Comparison of ENCODE assay signal across 8 cellular contexts in genomic region chr10:101030492-101031127, GRCh38. TPM values are rescaled to one million over a fixed set of nuclear protein-coding genes. Genes with fewer than 3 reads are reported as not detected.
DNase-seq lines count a peak whose midpoint lies in the region; ATAC-seq, FAIRE-seq and TF ChIP-seq lines count a peak whose summit lies in the region.

No MANE protein-coding gene starts in this region.

- BruUV-seq in K562 (replicated peaks; lab: Mats Ljungman, UMichigan) = no TSS peak

- H3K27ac ChIP-seq in cardiac muscle cell (no peak overlapping the region), K562 (ENCODE audit: extremely low read depth, low read depth, low read length) (no peak overlapping the region), lung (ENCODE audit: low read depth in 1 of 2, low read length in 1 of 2) (no peak overlapping the region), upper lobe of left lung (peak overlapping the region in 3 of 4 donors; percentile 93 to 99 (median 97))

- H3K4me1 ChIP-seq in cardiac muscle cell (ENCODE audit: low read depth) (peaks cover 27% of the 10 kb centered on the region), K562 (replicated peaks in 1 of 2; ENCODE audit: control insufficient read depth in 2 of 2, insufficient read depth in 2 of 2, low read length in 2 of 2) (peaks cover 12 to 45% of the 10 kb centered on the region in 2 experiments), lung (ENCODE audit: control insufficient read depth in 2 of 2, insufficient read depth in 2 of 2, low read length in 2 of 2) (peaks cover 2 to 3% of the 10 kb centered on the region in 2 donors), upper lobe of left lung (peaks cover 14 to 24% (median 21%) of the 10 kb centered on the region in 4 donors)

- H3K36me3 ChIP-seq in cardiac muscle cell (no peaks in the 10 kb centered on the region), K562 (ENCODE audit: control insufficient read depth, insufficient read depth, low read length) (no peaks in the 10 kb centered on the region), lung (ENCODE audit: control insufficient read depth in 2 of 2, insufficient read depth in 2 of 2, low read length in 2 of 2) (peaks cover 4% of the 10 kb centered on the region in 2 donors), upper lobe of left lung (peaks cover 0 to 12% (median 10%) of the 10 kb centered on the region in 4 donors)

- TF ChIP-seq EP300 in K562 (IDR thresholded peaks at IDR 0.05; ENCODE audit: low read length) (no peak), upper lobe of left lung (IDR thresholded peaks at IDR 0.05) (no peak)

- no peak for TF ChIP-seq POLR2A in K562 (conservative IDR thresholded peaks at IDR 0.05)
- TF ChIP-seq POLR2A in upper lobe of left lung (IDR thresholded peaks at IDR 0.05) = no peak

- H3K9me1 ChIP-seq in K562 (ENCODE audit: control insufficient read depth, insufficient read depth, low read length) = no peaks in the 10 kb centered on the region

- intact Hi-C loops in cardiac septum (cut with DNase I) (loop anchor here (2.0 kb wide), 1 partner anchor 32 kb away; the partner anchor contains the start of gene LZTS2), K562 (cut with micrococcal nuclease) (loop anchor here (5.0 to 10.0 kb wide), 2 partner anchors 37 to 414 kb away; no protein-coding TSS in a partner anchor)

- H3K9ac ChIP-seq in K562 (ENCODE audit: insufficient read depth in 1 of 2, low read depth in 2 of 2, low read length in 2 of 2) = peak overlapping the region in 1 of 2 experiments; percentile 73; a peak in 2 of 4 replicates

- DNase-seq in cardiac muscle cell (ENCODE audit: low read depth in 1 of 2, low spot score in 1 of 2) (no peak), cardiac septum (ENCODE audit: low spot score) (no peak), K562 (ENCODE audit: extremely low read depth in 1 of 4, low spot score in 3 of 4) (no peak), lung (ENCODE audit: low spot score) (no peak), upper lobe of left lung (no peak), GM13976 (ENCODE audit: low spot score) (no peak), KG1 (lab: John Stamatoyannopoulos, UW) (no peak)

- H3K4me3 ChIP-seq in cardiac muscle cell (peak overlapping the region; percentile 43), K562 (peak overlapping the region; percentile 4; the same call in 1 of the 2 replicates), lung (peak overlapping the region; percentile 47), upper lobe of left lung (peak overlapping the region in 3 of 4 donors; percentile 56 to 87 (median 85))

- no peak for FAIRE-seq in K562 (lab: Jason Lieb, UNC)

- peak overlapping the region; percentile 66 for H3K4me2 ChIP-seq in K562 (ENCODE audit: insufficient read depth, low read length)

- no peaks in the 10 kb centered on the region for H3K79me2 ChIP-seq in K562 (ENCODE audit: control insufficient read depth, insufficient read depth, low read length)

- TF ChIP-seq CTCF in cardiac muscle cell (IDR thresholded peaks at IDR 0.05; ENCODE audit: low read depth, low read length) = no peak
- TF ChIP-seq CTCF in K562 (IDR thresholded peaks at IDR 0.05 in 2 of 3, conservative IDR thresholded peaks at IDR 0.05 in 1 of 3; ENCODE audit: insufficient read depth in 2 of 3, low read depth in 1 of 3, low read length in 3 of 3) = no peak
- no peak for TF ChIP-seq CTCF in lung (IDR thresholded peaks at IDR 0.05; ENCODE audit: control extremely low read depth, extremely low read depth)
- TF ChIP-seq CTCF in upper lobe of left lung (IDR thresholded peaks at IDR 0.05) = peak in 1 of 6 experiments; percentile 10
- TF ChIP-seq CTCF in GM13976 (IDR thresholded peaks at IDR 0.05; ENCODE audit: borderline replicate concordance, control extremely low read depth, extremely low read depth, insufficient read depth, missing control alignments) = no peak

- CTCF ChIA-PET in K562 (lab: Yijun Ruan, JAX; ENCODE audit: low intra/inter-chr PET ratio) = no interaction called here

- WGBS in K562 (ENCODE audit: insufficient coverage, low coverage, missing lambda C conversion rate) = 17% methylated on average over 9 of the region's 25 CpGs
- WGBS in lung, 2 donors = 11 to 15% methylated on average over 25 of the region's 25 CpGs
- 17 to 26% methylated on average over 9 to 10 of the region's 25 CpGs for whole genome bisulfite sequencing in upper lobe of left lung, 2 donors

- H3K27me3 ChIP-seq in cardiac muscle cell = peaks cover 6% of the 10 kb centered on the region
- H3K27me3 ChIP-seq in K562 (ENCODE audit: control insufficient read depth in 2 of 2, insufficient read depth in 2 of 2, low read length in 2 of 2) = peaks cover 2 to 4% of the 10 kb centered on the region in 2 experiments; a peak in 4 of 5 replicates
- no peaks in the 10 kb centered on the region for H3K27me3 ChIP-seq in lung (ENCODE audit: control insufficient read depth, insufficient read depth)
- H3K27me3 ChIP-seq in upper lobe of left lung = no peaks in the 10 kb centered on the region

- H2AFZ ChIP-seq in K562 (ENCODE audit: low read depth, low read length) = peak overlapping the region; percentile 72

- H3K9me3 ChIP-seq in cardiac muscle cell (ENCODE audit: low read depth) (no peaks in the 10 kb centered on the region), K562 (replicated peaks; ENCODE audit: control insufficient read depth, insufficient read depth, low read depth, low read length) (no peaks in the 10 kb centered on the region), lung (ENCODE audit: control insufficient read depth in 2 of 2, insufficient read depth in 1 of 2, low read length in 1 of 2) (no peaks in the 10 kb centered on the region), upper lobe of left lung (no peaks in the 10 kb centered on the region)

- ATAC-seq in K562 (no peak), lung (ENCODE audit: insufficient read depth, low FRiP score) (no peak), upper lobe of left lung (ENCODE audit: low FRiP score in 2 of 2) (no peak), HG03025 (IDR thresholded peaks at IDR 0.05; ENCODE audit: low FRiP score, unreplicated experiment) (no peak)

- no peaks in the 10 kb centered on the region for H4K20me1 ChIP-seq in K562 (replicated peaks; ENCODE audit: control insufficient read depth, insufficient read depth, low read length)

- TF ChIP-seq RAD21 in K562 (CRISPR knock-in tag; conservative IDR thresholded peaks at IDR 0.05 in 1 of 2, IDR thresholded peaks at IDR 0.05 in 1 of 2) = no peak

- in situ Hi-C loops in K562 (cut with MboI) (no loop called here), GM13976 (cut with MboI; ENCODE audit: low sequenced_read_pairs, unreplicated experiment) (loop anchor here (10.0 kb wide), 1 partner anchor 114 kb away; no protein-coding TSS in a partner anchor)

- POLR2A ChIA-PET in K562 (lab: Yijun Ruan, JAX) = interaction anchor here (0.6 to 1.7 kb wide), 3 partner anchors 11 to 27 kb away, joined by 3 to 6 read pairs (median 5); no protein-coding TSS in a partner anchor

RNA-seq across cellular contexts. Expression of gene PDZD7, which starts 0.3 kb away (rescaled TPM):
- total RNA-seq in cardiac muscle cell = 1.3 and 4.5 TPM in 2 replicates
- 2.4 and 7.7 TPM in 2 replicates for polyA plus RNA-seq in cardiac muscle cell
- total RNA-seq in cardiac septum = 0.40 TPM
- total RNA-seq in K562 (2011; cell fraction: chromatin; rRNA removed; ENCODE audit: low replicate concordance) = 0.69 TPM in 1 of 2 replicates, not detected in the other
- total RNA-seq in K562 (2011; cell fraction: nucleolus; rRNA removed) = 0.79 and 0.83 TPM in 2 replicates
- 0.44 and 0.46 TPM in 2 replicates for total RNA-seq in K562 (2011; cell fraction: nucleoplasm; rRNA removed)
- 0.16 and 0.23 TPM in 2 replicates for total RNA-seq in K562 (2014; rRNA removed)
- 0.04 TPM in 1 of 2 replicates, not detected in the other for total RNA-seq in K562 (2014; rRNA removed; fragmentation: Illumina TruSeq; extraction: Trizol)
- 0.04 and 0.07 TPM in 2 replicates for total RNA-seq in K562 (2015; rRNA removed; fragmentation: Illumina TruSeq; extraction: Trizol)
- 0.09 and 0.29 TPM in 2 replicates for total RNA-seq in K562 (2021)
- 0.24 and 0.28 TPM in 2 replicates for polyA plus RNA-seq in K562 (2011; rRNA removed)
- polyA plus RNA-seq in K562 (2011; cell fraction: cytosol; rRNA removed) = 0.15 and 0.57 TPM in 2 replicates
- 0.62 and 0.97 TPM in 2 replicates for polyA plus RNA-seq in K562 (2011; cell fraction: nucleus; rRNA removed)
- 0.09 and 0.54 TPM in 2 replicates for polyA plus RNA-seq in K562 (2012)
- 0.04 TPM in 1 of 2 replicates, not detected in the other for polyA plus RNA-seq in K562 (2014; fragmentation: Illumina TruSeq; extraction: Trizol)
- polyA plus RNA-seq in K562 (2014; fragmentation: Nextera tagmentation; extraction: Ambion mirVana) = not detected
- 0.04 and 0.07 TPM in 2 replicates for polyA plus RNA-seq in K562 (2014; rRNA removed)
- 0.14 TPM in 1 of 2 replicates, not detected in the other for polyA minus RNA-seq in K562 (2011; rRNA and poly(A)+ RNA removed)
- 0.38 TPM in 1 of 2 replicates, not detected in the other for polyA minus RNA-seq in K562 (2011; cell fraction: cytosol; rRNA and poly(A)+ RNA removed)
- polyA minus RNA-seq in K562 (2011; cell fraction: nucleus; rRNA and poly(A)+ RNA removed) = 0.44 and 0.67 TPM in 2 replicates
- total RNA-seq in lung = 1 to 10 TPM in 1 of 2 donors, under 1 TPM in 1; 0.09 to 1.3 TPM
- under 1 TPM; 0.27 to 0.83 TPM for polyA plus RNA-seq in lung
- total RNA-seq in upper lobe of left lung = 1 to 10 TPM in 5 of 6 donors, under 1 TPM in 1; 0.39 to 2.4 (median 1.7) TPM

RNA-seq across cellular contexts. Expression of gene SFXN3, which starts 0.4 kb away (rescaled TPM):
- total RNA-seq in cardiac muscle cell = 32.7 and 37.8 TPM in 2 replicates
- polyA plus RNA-seq in cardiac muscle cell = 23.3 and 23.4 TPM in 2 replicates
- 30.8 TPM for total RNA-seq in cardiac septum
- 6.0 and 9.2 TPM in 2 replicates for total RNA-seq in K562 (2011; cell fraction: chromatin; rRNA removed; ENCODE audit: low replicate concordance)
- total RNA-seq in K562 (2011; cell fraction: nucleolus; rRNA removed) = 3.8 and 5.2 TPM in 2 replicates
- total RNA-seq in K562 (2011; cell fraction: nucleoplasm; rRNA removed) = 3.7 and 5.1 TPM in 2 replicates
- 1.00 and 2.2 TPM in 2 replicates for total RNA-seq in K562 (2014; rRNA removed)
- total RNA-seq in K562 (2014; rRNA removed; fragmentation: Illumina TruSeq; extraction: Trizol) = 0.64 and 0.69 TPM in 2 replicates
- total RNA-seq in K562 (2015; rRNA removed; fragmentation: Illumina TruSeq; extraction: Trizol) = 0.58 and 0.68 TPM in 2 replicates
- 1.4 and 1.8 TPM in 2 replicates for total RNA-seq in K562 (2021)
- 4.6 and 8.1 TPM in 2 replicates for polyA plus RNA-seq in K562 (2011; rRNA removed)
- polyA plus RNA-seq in K562 (2011; cell fraction: cytosol; rRNA removed) = 5.6 and 7.0 TPM in 2 replicates
- polyA plus RNA-seq in K562 (2011; cell fraction: nucleus; rRNA removed) = 15.8 and 21.0 TPM in 2 replicates
- 1.6 and 3.3 TPM in 2 replicates for polyA plus RNA-seq in K562 (2012)
- polyA plus RNA-seq in K562 (2014; fragmentation: Illumina TruSeq; extraction: Trizol) = 1.5 and 1.6 TPM in 2 replicates
- under 1 TPM; 0.24 to 0.31 TPM for polyA plus RNA-seq in K562 (2014; fragmentation: Nextera tagmentation; extraction: Ambion mirVana)
- 0.86 and 0.96 TPM in 2 replicates for polyA plus RNA-seq in K562 (2014; rRNA removed)
- polyA minus RNA-seq in K562 (2011; rRNA and poly(A)+ RNA removed) = 5.0 and 5.6 TPM in 2 replicates
- polyA minus RNA-seq in K562 (2011; cell fraction: cytosol; rRNA and poly(A)+ RNA removed) = 2.5 and 5.0 TPM in 2 replicates
- 3.4 and 5.2 TPM in 2 replicates for polyA minus RNA-seq in K562 (2011; cell fraction: nucleus; rRNA and poly(A)+ RNA removed)
- total RNA-seq in lung = 10 to 100 TPM; 39.0 to 95.8 TPM
- polyA plus RNA-seq in lung = 10 to 100 TPM; 36.4 to 40.2 TPM
- 100 to 1,000 TPM in 3 of 6 donors, 10 to 100 TPM in 3; 59.6 to 360 (median 100) TPM for total RNA-seq in upper lobe of left lung

RNA-seq across cellular contexts. Expression of gene LZTS2, which starts 31.0 kb away (rescaled TPM):
- total RNA-seq in cardiac muscle cell (156 and 168 TPM in 2 replicates), cardiac septum (47.2 TPM), K562 (2014; rRNA removed) (27.2 and 31.7 TPM in 2 replicates), K562 (2014; rRNA removed; fragmentation: Illumina TruSeq; extraction: Trizol) (5.4 and 6.4 TPM in 2 replicates), K562 (2015; rRNA removed; fragmentation: Illumina TruSeq; extraction: Trizol) (18.5 and 19.8 TPM in 2 replicates), K562 (2021) (38.6 and 42.1 TPM in 2 replicates), lung (10 to 100 TPM; 53.2 to 58.0 TPM), upper lobe of left lung (100 to 1,000 TPM in 2 of 6 donors, 10 to 100 TPM in 4; 42.5 to 105 (median 60.1) TPM)
- polyA plus RNA-seq in cardiac muscle cell (128 and 129 TPM in 2 replicates), K562 (2011; rRNA removed) (14.7 and 29.0 TPM in 2 replicates), K562 (2014; fragmentation: Illumina TruSeq; extraction: Trizol) (11.8 and 30.3 TPM in 2 replicates), K562 (2014; fragmentation: Nextera tagmentation; extraction: Ambion mirVana) (under 1 TPM; 0.23 to 0.59 TPM), K562 (2014; rRNA removed) (42.5 and 43.7 TPM in 2 replicates), lung (10 to 100 TPM; 44.5 to 76.8 TPM)
- total RNA-seq in K562 (2011; cell fraction: chromatin; rRNA removed; ENCODE audit: low replicate concordance) = 28.9 and 51.1 TPM in 2 replicates
- total RNA-seq in K562 (2011; cell fraction: nucleolus; rRNA removed) = 36.8 and 39.7 TPM in 2 replicates
- 26.9 and 34.2 TPM in 2 replicates for total RNA-seq in K562 (2011; cell fraction: nucleoplasm; rRNA removed)
- 28.1 and 68.0 TPM in 2 replicates for polyA plus RNA-seq in K562 (2011; cell fraction: cytosol; rRNA removed)
- polyA plus RNA-seq in K562 (2011; cell fraction: nucleus; rRNA removed) = 65.4 and 125 TPM in 2 replicates
- polyA plus RNA-seq in K562 (2012) = 34.1 and 35.5 TPM in 2 replicates
- polyA minus RNA-seq in K562 (2011; rRNA and poly(A)+ RNA removed) = 8.0 and 8.6 TPM in 2 replicates
- polyA minus RNA-seq in K562 (2011; cell fraction: cytosol; rRNA and poly(A)+ RNA removed) = 19.6 and 24.0 TPM in 2 replicates
- polyA minus RNA-seq in K562 (2011; cell fraction: nucleus; rRNA and poly(A)+ RNA removed) = 19.8 and 24.9 TPM in 2 replicates

RNA-seq across cellular contexts. Expression of gene KAZALD1, which starts 31.2 kb away (rescaled TPM):
- total RNA-seq in cardiac muscle cell (50.1 and 52.9 TPM in 2 replicates), cardiac septum (12.1 TPM), K562 (2014; rRNA removed) (7.5 and 9.7 TPM in 2 replicates), K562 (2014; rRNA removed; fragmentation: Illumina TruSeq; extraction: Trizol) (2.4 and 2.7 TPM in 2 replicates), K562 (2015; rRNA removed; fragmentation: Illumina TruSeq; extraction: Trizol) (7.8 and 8.5 TPM in 2 replicates), K562 (2021) (8.6 and 9.1 TPM in 2 replicates), lung (10 to 100 TPM in 1 of 2 donors, 1 to 10 TPM in 1; 8.2 to 12.1 TPM), upper lobe of left lung (10 to 100 TPM in 3 of 6 donors, 1 to 10 TPM in 3; 3.8 to 11.9 (median 9.8) TPM)
- polyA plus RNA-seq in cardiac muscle cell (18.2 and 27.5 TPM in 2 replicates), K562 (2011; rRNA removed) (4.9 and 5.7 TPM in 2 replicates), K562 (2014; fragmentation: Illumina TruSeq; extraction: Trizol) (2.8 and 5.2 TPM in 2 replicates), K562 (2014; fragmentation: Nextera tagmentation; extraction: Ambion mirVana) (under 1 TPM; 0.15 to 0.31 TPM), K562 (2014; rRNA removed) (8.9 and 10.0 TPM in 2 replicates), lung (1 to 10 TPM; 4.1 to 6.5 TPM)
- total RNA-seq in K562 (2011; cell fraction: chromatin; rRNA removed; ENCODE audit: low replicate concordance) = 4.6 and 10.2 TPM in 2 replicates
- total RNA-seq in K562 (2011; cell fraction: nucleolus; rRNA removed) = 12.9 and 13.0 TPM in 2 replicates
- 7.4 and 7.9 TPM in 2 replicates for total RNA-seq in K562 (2011; cell fraction: nucleoplasm; rRNA removed)
- 6.7 and 10.6 TPM in 2 replicates for polyA plus RNA-seq in K562 (2011; cell fraction: cytosol; rRNA removed)
- polyA plus RNA-seq in K562 (2011; cell fraction: nucleus; rRNA removed) = 15.5 and 16.6 TPM in 2 replicates
- polyA plus RNA-seq in K562 (2012) = 8.5 and 11.1 TPM in 2 replicates
- polyA minus RNA-seq in K562 (2011; rRNA and poly(A)+ RNA removed) = 3.4 and 4.8 TPM in 2 replicates
- 3.4 and 3.6 TPM in 2 replicates for polyA minus RNA-seq in K562 (2011; cell fraction: cytosol; rRNA and poly(A)+ RNA removed)
- polyA minus RNA-seq in K562 (2011; cell fraction: nucleus; rRNA and poly(A)+ RNA removed) = 14.4 and 25.2 TPM in 2 replicates

RNA-seq across cellular contexts. Expression of gene TWNK, which starts 43.3 kb away (rescaled TPM):
- total RNA-seq in cardiac muscle cell (6.1 and 7.6 TPM in 2 replicates), cardiac septum (5.2 TPM), K562 (2014; rRNA removed) (17.9 and 20.6 TPM in 2 replicates), K562 (2014; rRNA removed; fragmentation: Illumina TruSeq; extraction: Trizol) (16.6 and 18.0 TPM in 2 replicates), K562 (2015; rRNA removed; fragmentation: Illumina TruSeq; extraction: Trizol) (13.6 and 14.3 TPM in 2 replicates), K562 (2021) (19.2 and 24.5 TPM in 2 replicates), lung (1 to 10 TPM; 3.9 to 6.8 TPM), upper lobe of left lung (1 to 10 TPM; 2.6 to 9.1 (median 5.8) TPM)
- polyA plus RNA-seq in cardiac muscle cell (6.9 and 12.3 TPM in 2 replicates), K562 (2011; rRNA removed) (16.1 and 17.4 TPM in 2 replicates), K562 (2014; fragmentation: Illumina TruSeq; extraction: Trizol) (34.7 and 35.5 TPM in 2 replicates), K562 (2014; fragmentation: Nextera tagmentation; extraction: Ambion mirVana) (10 to 100 TPM; 11.6 to 14.8 TPM), K562 (2014; rRNA removed) (16.6 and 18.9 TPM in 2 replicates), lung (1 to 10 TPM; 4.4 to 8.3 TPM)
- total RNA-seq in K562 (2011; cell fraction: chromatin; rRNA removed; ENCODE audit: low replicate concordance) = 20.7 and 34.6 TPM in 2 replicates
- 16.7 and 19.2 TPM in 2 replicates for total RNA-seq in K562 (2011; cell fraction: nucleolus; rRNA removed)
- 17.9 and 20.4 TPM in 2 replicates for total RNA-seq in K562 (2011; cell fraction: nucleoplasm; rRNA removed)
- 13.8 and 17.6 TPM in 2 replicates for polyA plus RNA-seq in K562 (2011; cell fraction: cytosol; rRNA removed)
- 13.3 and 19.8 TPM in 2 replicates for polyA plus RNA-seq in K562 (2011; cell fraction: nucleus; rRNA removed)
- 10.5 and 24.8 TPM in 2 replicates for polyA plus RNA-seq in K562 (2012)
- polyA minus RNA-seq in K562 (2011; rRNA and poly(A)+ RNA removed) = 15.7 and 22.2 TPM in 2 replicates
- 8.4 and 13.6 TPM in 2 replicates for polyA minus RNA-seq in K562 (2011; cell fraction: cytosol; rRNA and poly(A)+ RNA removed)
- 7.5 and 8.2 TPM in 2 replicates for polyA minus RNA-seq in K562 (2011; cell fraction: nucleus; rRNA and poly(A)+ RNA removed)

Comparison
In these comparisons a context has a peak if more than half of its experiments do, and no peak if none do; other contexts are left out.
1. H3K27ac ChIP-seq: peak in upper lobe of left lung (3 of 4); none in cardiac muscle cell (single experiment), K562 (single experiment) and lung (0 of 2).
2. H3K4me3 ChIP-seq: peak in every context shown above with its lines; median percentile 85 in upper lobe of left lung; 47 in lung; 43 in cardiac muscle cell; 4 in K562.